29 cellular contexts compared by ENCODE assay signal in the genomic region with DNA sequence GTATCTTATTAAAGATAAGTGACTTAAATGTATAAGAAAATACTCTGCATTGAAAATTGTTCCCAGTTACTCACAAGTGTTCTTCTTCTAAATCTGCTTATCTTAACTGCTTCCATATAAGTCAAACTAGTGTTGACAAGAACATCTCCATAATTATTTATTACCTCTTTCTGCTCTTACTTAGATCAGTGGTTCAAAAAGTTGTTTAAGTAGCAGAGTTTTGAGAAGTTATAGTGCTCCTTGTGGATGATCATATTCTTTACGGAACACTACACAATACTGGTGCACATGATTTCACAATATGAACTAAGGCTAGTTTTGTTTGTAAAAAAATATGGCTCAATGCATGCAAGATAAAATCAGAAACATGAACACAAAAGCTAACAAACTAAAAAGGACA.
DNase-seq lines count a peak whose midpoint lies in the region; ATAC-seq, FAIRE-seq and TF ChIP-seq lines count a peak whose summit lies in the region.
"Had no signal": no experiment of that assay in that cellular context is flagged by ENCODE, and none has a peak within 500 bp of the region (broad histone marks: within the 10 kb centered on the region; RNA-seq: fewer than 3 reads in every experiment).

No MANE protein-coding gene starts in this region.

- TF ChIP-seq CTCF in A549 (IDR thresholded peaks at IDR 0.05) (no peak), HEK293 (tag by site-specific recombination; IDR thresholded peaks at IDR 0.05) (no peak), fibroblast of mammary gland (conservative IDR thresholded peaks at IDR 0.05; ENCODE audit: control insufficient read depth, insufficient read depth, low read depth, low read length) (peak; percentile 4), esophagus muscularis mucosa (IDR thresholded peaks at IDR 0.05) (no peak)

- intact Hi-C loops in esophagus muscularis mucosa (cut with DNase I) = no loop called here

- DNase-seq in A549 (ENCODE audit: low read depth in 1 of 2, low spot score in 1 of 2) = no peak
- peak; percentile 74 for DNase-seq in RKO (ENCODE audit: low spot score)
- DNase-seq in fibroblast of mammary gland (ENCODE audit: low read depth) = no peak
- no peak for DNase-seq in NCI-H187 treated with DMSO at 0.1 percent for 48 hours (lab: John Stamatoyannopoulos, UW)
- no peak for DNase-seq in esophagus muscularis mucosa (ENCODE audit: extremely low spot score)
- no peak for DNase-seq in NCI-H748 treated with DMSO at 0.1 percent for 48 hours (lab: John Stamatoyannopoulos, UW)
- DNase-seq: activated CD4-positive, alpha-beta T cell treated with anti-CD3 and anti-CD28 coated beads, Interleukin-2, amount 10 ng/mL, durations not matched to agents 24 days and 14 days; activated gamma-delta T cell treated with Interleukin-2 at 50 U/mL for 16 hours; activated naive CD8-positive, alpha-beta T cell treated with anti-CD3 and anti-CD28 coated beads, Interleukin-2, amount 50 U/mL, for 24 hours; activated T-cell treated with anti-CD3 and anti-CD28 coated beads, Interleukin-2, amount 50 U/mL, for 1 hour; DMS79 treated with DMSO at 0.1 percent for 48 hours; effector CD8-positive, alpha-beta T cell; left cardiac atrium; mammary epithelial cell; NCI-H1417; NCI-H2081; NCI-H345; ovary; retina; SHP77 treated with DMSO at 0.1 percent for 48 hours; stimulated activated CD4-positive, alpha-beta T cell treated with anti-CD3 and anti-CD28 coated beads, Interleukin-1b, Interleukin-23, amount 100 ng/mL, for 48 hours; T-helper 9 cell had no signal

- no peaks in the 10 kb centered on the region for H3K9me3 ChIP-seq in A549
- no peaks in the 10 kb centered on the region for H3K9me3 ChIP-seq in HEK293 (ENCODE audit: control insufficient read depth, insufficient read depth, low read depth, low read length)
- H3K9me3 ChIP-seq in esophagus muscularis mucosa = no peaks in the 10 kb centered on the region
- H3K9me3 ChIP-seq: ovary, tibial nerve had no signal

- H3K4me2 ChIP-seq in A549 = no peak overlapping the region
- H3K4me2 ChIP-seq: smooth muscle cell had no signal

- FAIRE-seq in A549 (lab: Jason Lieb, UNC) = peak; percentile 73
- FAIRE-seq: frontal cortex had no signal

- no peak for TF ChIP-seq EP300 in A549 (IDR thresholded peaks at IDR 0.05)
- TF ChIP-seq EP300 in esophagus muscularis mucosa (IDR thresholded peaks at IDR 0.05) = no peak

- 0 out of 5 replicates have a peak, but pooled peaks of 1 of the 2 experiments have one; percentile 4 for TF ChIP-seq RAD21 in A549 (conservative IDR thresholded peaks at IDR 0.05 in 1 of 2, IDR thresholded peaks at IDR 0.05 in 1 of 2)

- no peak overlapping the region for H3K27ac ChIP-seq in A549
- no peak overlapping the region for H3K27ac ChIP-seq in HEK293 (ENCODE audit: extremely low read depth, low read depth, low read length)
- H3K27ac ChIP-seq in esophagus muscularis mucosa (replicated peaks in 1 of 4) = no peak overlapping the region
- H3K27ac ChIP-seq: epithelial cell of prostate, ovary, tibial nerve, VCaP had no signal

- 93% methylated on average over 1 of the region's 1 CpG for WGBS in A549 (ENCODE audit: missing lambda C conversion rate)
- WGBS in esophagus muscularis mucosa = 97% methylated on average over 1 of the region's 1 CpG

- H3K4me3 ChIP-seq in A549 (no peak overlapping the region), HEK293 (ENCODE audit: low read depth, low read length) (no peak overlapping the region), fibroblast of mammary gland (ENCODE audit: control insufficient read depth, low read depth, low read length) (no peak overlapping the region), esophagus muscularis mucosa (no peak overlapping the region)
- H3K4me3 ChIP-seq: ovary, smooth muscle cell, tibial nerve had no signal

- POLR2A ChIA-PET in A549 (lab: Yijun Ruan, JAX) (no interaction called here), HEK293 (lab: Yijun Ruan, JAX) (no interaction called here)

- no peak for TF ChIP-seq POLR2A in A549 (IDR thresholded peaks at IDR 0.05; ENCODE audit: low read length)
- TF ChIP-seq POLR2A in esophagus muscularis mucosa (IDR thresholded peaks at IDR 0.05; ENCODE audit: low read depth) = no peak

- H3K36me3 ChIP-seq in HEK293 (ENCODE audit: control insufficient read depth in 2 of 2, insufficient read depth in 1 of 2, low read length in 2 of 2) (no peaks in the 10 kb centered on the region), esophagus muscularis mucosa (no peaks in the 10 kb centered on the region)
- H3K36me3 ChIP-seq: ovary, tibial nerve had no signal

- ATAC-seq in A549 = no peak
- no peak for ATAC-seq in HG03097 (IDR thresholded peaks at IDR 0.05; ENCODE audit: low FRiP score, unreplicated experiment)
- ATAC-seq: activated naive CD8-positive, alpha-beta T cell treated with anti-CD3 and anti-CD28 coated beads, Interleukin-2, amount 50 U/mL, for 24 hours; left cardiac atrium had no signal

- H3K4me1 ChIP-seq in A549 (peaks cover 3% of the 10 kb centered on the region; the same call in 1 of the 3 replicates), HEK293 (ENCODE audit: control insufficient read depth, insufficient read depth, low read length) (peaks cover 11% of the 10 kb centered on the region), esophagus muscularis mucosa (no peaks in the 10 kb centered on the region)
- H3K4me1 ChIP-seq: tibial nerve had no signal

- CTCF ChIA-PET in A549 (lab: Yijun Ruan, JAX) = interaction anchor here (0.6 to 13.4 kb wide), 3 partner anchors 487 to 1083 kb away, joined by 3 to 354 read pairs (median 3); partner anchors contain the start of gene SEMA3A
- CTCF ChIA-PET in HEK293 (lab: Yijun Ruan, JAX) = interaction anchor here (0.7 kb wide), 1 partner anchor 544 kb away, joined by 3 read pairs; no protein-coding TSS in a partner anchor

- no peaks in the 10 kb centered on the region for H3K27me3 ChIP-seq in esophagus muscularis mucosa
- H3K27me3 ChIP-seq: ovary, tibial nerve had no signal

TF ChIP-seq in A549, 52 proteins besides CTCF, POLR2A, EP300 and RAD21:
- 0 out of 4 replicates have a peak, but pooled peaks of 1 of the 2 experiments have one; percentile 18 for TF ChIP-seq CEBPB (IDR thresholded peaks at IDR 0.05)
- no peak for TF ChIP-seq FOXS1 (CRISPR knock-in tag; IDR thresholded peaks at IDR 0.05)

TF ChIP-seq in HEK293, 187 proteins besides CTCF, POLR2A, EP300 and RAD21:
- TF ChIP-seq ZFP37 (tag by site-specific recombination; IDR thresholded peaks at IDR 0.05) = no peak
- TF ChIP-seq OSR2 (tag by site-specific recombination; IDR thresholded peaks at IDR 0.05) = peak; percentile 77
- TF ChIP-seq, protein P1, sequence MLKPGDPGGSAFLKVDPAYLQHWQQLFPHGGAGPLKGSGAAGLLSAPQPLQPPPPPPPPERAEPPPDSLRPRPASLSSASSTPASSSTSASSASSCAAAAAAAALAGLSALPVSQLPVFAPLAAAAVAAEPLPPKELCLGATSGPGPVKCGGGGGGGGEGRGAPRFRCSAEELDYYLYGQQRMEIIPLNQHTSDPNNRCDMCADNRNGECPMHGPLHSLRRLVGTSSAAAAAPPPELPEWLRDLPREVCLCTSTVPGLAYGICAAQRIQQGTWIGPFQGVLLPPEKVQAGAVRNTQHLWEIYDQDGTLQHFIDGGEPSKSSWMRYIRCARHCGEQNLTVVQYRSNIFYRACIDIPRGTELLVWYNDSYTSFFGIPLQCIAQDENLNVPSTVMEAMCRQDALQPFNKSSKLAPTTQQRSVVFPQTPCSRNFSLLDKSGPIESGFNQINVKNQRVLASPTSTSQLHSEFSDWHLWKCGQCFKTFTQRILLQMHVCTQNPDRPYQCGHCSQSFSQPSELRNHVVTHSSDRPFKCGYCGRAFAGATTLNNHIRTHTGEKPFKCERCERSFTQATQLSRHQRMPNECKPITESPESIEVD (tag by site-specific recombination; IDR thresholded peaks at IDR 0.05) = 0 out of 2 replicates have a peak, but pooled peaks have one; percentile 46
